In genomic region chr12:20748198-20748597, GRCh38 we compare ENCODE assay signal across 32 cellular contexts. TPM values are rescaled to one million over a fixed set of nuclear protein-coding genes. Genes with fewer than 3 reads are reported as not detected.
"Had no signal": no experiment of that assay in that cellular context is flagged by ENCODE, and none has a peak within 500 bp of the region (broad histone marks: within the 10 kb centered on the region; RNA-seq: fewer than 3 reads in every experiment).

No MANE protein-coding gene starts in this region.

- H3K27me3 ChIP-seq: colonic mucosa, esophagus squamous epithelium, gastrocnemius medialis, heart right ventricle, left lung had no signal

- FAIRE-seq: endometrium, islet of Langerhans, keratinocyte had no signal

- ATAC-seq: effector memory CD8-positive, alpha-beta T cell; esophagus mucosa; gastrocnemius medialis; heart right ventricle; left cardiac atrium; left lung; left ventricle myocardium superior; lower lobe of right lung; mucosa of descending colon had no signal

- H3K4me1 ChIP-seq: colonic mucosa, esophagus squamous epithelium, gastrocnemius medialis, heart right ventricle, left lung, lower lobe of right lung had no signal

- H3K27ac ChIP-seq: colonic mucosa, epithelial cell of prostate, esophagus squamous epithelium, gastrocnemius medialis, heart right ventricle, left lung, lower lobe of right lung had no signal

- H3K36me3 ChIP-seq: colonic mucosa, esophagus squamous epithelium, gastrocnemius medialis, heart right ventricle, left lung, lower lobe of right lung had no signal

- H3K4me3 ChIP-seq: colonic mucosa, esophagus squamous epithelium, gastrocnemius medialis, heart right ventricle, left lung, lower lobe of right lung, mucosa of descending colon had no signal

- H3K9me3 ChIP-seq: colonic mucosa, esophagus squamous epithelium, gastrocnemius medialis, heart right ventricle, left lung, lower lobe of right lung, mucosa of descending colon had no signal

- DNase-seq: colonic mucosa; cortex of kidney; effector CD8-positive, alpha-beta T cell; effector memory CD8-positive, alpha-beta T cell; endodermal cell; erythroblast; esophagus squamous epithelium; foreskin fibroblast; foreskin melanocyte; gastrocnemius medialis; glutamatergic neuron; head of caudate nucleus; heart right ventricle; hippocampal formation; left cardiac atrium; left lung; left ventricle myocardium superior; lower lobe of right lung; mesenchymal stem cell; mucosa of descending colon; naive B cell had no signal

RNA-seq across cellular contexts. Expression of gene SLCO1C1, which starts 53.1 kb away (rescaled TPM):
- total RNA-seq: dermis microvascular lymphatic vessel endothelial cell, gastrocnemius medialis, glomerular endothelial cell, kidney epithelial cell, lower leg skin, lung microvascular endothelial cell, myocyte had no signal
- polyA plus RNA-seq: keratinocyte had no signal
